8 cellular contexts compared by ENCODE assay signal in the genomic region with DNA sequence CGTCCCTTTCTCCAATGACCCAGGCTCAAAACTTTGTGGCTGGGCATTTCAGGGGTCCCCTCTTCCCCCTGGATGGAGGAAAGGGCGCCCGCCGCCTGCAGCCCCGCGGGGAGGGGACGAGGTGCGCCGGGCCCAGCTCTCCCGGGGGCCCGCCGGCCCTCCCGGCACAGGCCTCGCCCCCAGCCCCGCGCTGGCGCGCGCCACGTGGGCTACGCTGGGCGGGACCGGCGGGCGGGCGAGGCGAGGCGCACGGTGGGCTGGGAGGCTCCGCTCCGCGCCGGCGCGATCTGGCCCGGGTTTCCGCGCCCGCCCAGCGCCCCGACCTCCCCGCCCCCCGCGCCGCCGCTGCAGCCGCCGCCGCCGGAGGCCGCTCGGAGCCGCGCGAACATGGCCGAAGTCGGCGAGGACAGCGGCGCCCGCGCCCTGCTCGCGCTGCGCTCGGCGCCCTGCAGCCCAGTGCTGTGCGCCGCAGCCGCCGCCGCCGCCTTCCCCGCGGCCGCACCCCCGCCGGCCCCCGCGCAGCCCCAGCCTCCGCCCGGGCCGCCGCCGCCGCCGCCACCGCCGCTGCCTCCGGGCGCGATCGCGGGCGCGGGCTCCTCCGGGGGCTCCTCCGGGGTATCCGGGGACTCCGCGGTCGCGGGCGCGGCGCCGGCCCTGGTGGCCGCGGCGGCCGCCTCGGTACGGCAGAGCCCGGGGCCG. TPM values are rescaled to one million over a fixed set of nuclear protein-coding genes. Genes with fewer than 3 reads are reported as not detected.
DNase-seq lines count a peak whose midpoint lies in the region; ATAC-seq and TF ChIP-seq lines count a peak whose summit lies in the region.

A gene (plus strand): TSS at position 374 of the 699 bp plus-strand sequence. CDS start 14 bp downstream, at position 388.

- peak within 1 kb of the TSS; percentile 98 for H3K4me2 ChIP-seq in GM23248 (ENCODE audit: unreplicated experiment)

- 0 to 2% methylated on average over 22 to 34 of the region's 115 CpGs for WGBS in GM23248 (ENCODE audit: low coverage in 1 of 2, low lambda C conversion rate in 2 of 2, missing lambda C conversion rate in 2 of 2), 2 experiments

- in situ Hi-C loops in GM23248 (cut with MboI): no loop called here

- DNase-seq in ELF-1 (ENCODE audit: low read depth, low spot score) (peak; percentile 25), GM23248 (peak; percentile 91), LoVo (ENCODE audit: low spot score) (peak; percentile 90), SW480 (ENCODE audit: low spot score) (peak; percentile 70), cardiac septum (ENCODE audit: low spot score) (peak; percentile 83), posterior vena cava (ENCODE audit: low spot score) (peak; percentile 93), type B pancreatic cell (ENCODE audit: extremely low spot score, unreplicated experiment) (peak; percentile 87)
- DNase-seq in activated naive CD8-positive, alpha-beta T cell treated with anti-CD3 and anti-CD28 coated beads, Interleukin-2, amount 50 U/mL, for 24 hours: peak; percentile 88

- peaks cover 36% of the 10 kb centered on the region for H3K4me1 Mint-ChIP-seq in activated naive CD8-positive, alpha-beta T cell treated with anti-CD3 and anti-CD28 coated beads, Interleukin-2, amount 50 U/mL, for 24 hours
- peaks cover 22% of the 10 kb centered on the region for H3K4me1 Mint-ChIP-seq in type B pancreatic cell (ENCODE audit: unreplicated experiment)

- H3K9ac ChIP-seq in GM23248: peak within 1 kb of the TSS; percentile 98

- peaks cover 9% of the 10 kb centered on the region for H3K4me1 ChIP-seq in GM23248 (ENCODE audit: insufficient read depth)

- no peak for TF ChIP-seq CTCF in type B pancreatic cell (conservative IDR thresholded peaks at IDR 0.05)

- H3K36me3 Mint-ChIP-seq in activated naive CD8-positive, alpha-beta T cell treated with anti-CD3 and anti-CD28 coated beads, Interleukin-2, amount 50 U/mL, for 24 hours (ENCODE audit: low read depth): peaks cover 12% of the 10 kb centered on the region
- H3K36me3 Mint-ChIP-seq in type B pancreatic cell: peaks cover 9% of the 10 kb centered on the region

- H3K27ac Mint-ChIP-seq in activated naive CD8-positive, alpha-beta T cell treated with anti-CD3 and anti-CD28 coated beads, Interleukin-2, amount 50 U/mL, for 24 hours: peak within 1 kb of the TSS; percentile 99
- peak within 1 kb of the TSS; percentile 93 for H3K27ac Mint-ChIP-seq in type B pancreatic cell

- H3K79me2 ChIP-seq in GM23248 (ENCODE audit: insufficient read depth): peaks cover 46% of the 10 kb centered on the region

- H3K4me3 ChIP-seq in GM23248: peak within 1 kb of the TSS; percentile 87

- H3K4me3 Mint-ChIP-seq in activated naive CD8-positive, alpha-beta T cell treated with anti-CD3 and anti-CD28 coated beads, Interleukin-2, amount 50 U/mL, for 24 hours: peak within 1 kb of the TSS; percentile 98
- H3K4me3 Mint-ChIP-seq in type B pancreatic cell: peak within 1 kb of the TSS; percentile 93

- no peaks in the 10 kb centered on the region for H3K36me3 ChIP-seq in GM23248 (ENCODE audit: low read depth)

- H3K9me2 ChIP-seq in GM23248 (ENCODE audit: insufficient read depth): no peaks in the 10 kb centered on the region

- no peaks in the 10 kb centered on the region for H3K9me3 ChIP-seq in GM23248 (ENCODE audit: low read depth)

- peak within 1 kb of the TSS; percentile 88 for H3K27ac ChIP-seq in GM23248

- peak; percentile 77 for ATAC-seq in activated naive CD8-positive, alpha-beta T cell treated with anti-CD3 and anti-CD28 coated beads, Interleukin-2, amount 50 U/mL, for 24 hours

- H3K27me3 Mint-ChIP-seq in activated naive CD8-positive, alpha-beta T cell treated with anti-CD3 and anti-CD28 coated beads, Interleukin-2, amount 50 U/mL, for 24 hours: no peaks in the 10 kb centered on the region
- H3K27me3 Mint-ChIP-seq in type B pancreatic cell: no peaks in the 10 kb centered on the region

- intact Hi-C loops in cardiac septum (cut with DNase I) (loop anchor here (1.0 to 2.0 kb wide), 2 partner anchors 40 to 63 kb away; no protein-coding TSS in a partner anchor), posterior vena cava (cut with DNase I) (loop anchor here (5.0 kb wide), 4 partner anchors 40 to 70 kb away; no protein-coding TSS in a partner anchor)

- peaks cover 17% of the 10 kb centered on the region for H3F3A ChIP-seq in GM23248 (ENCODE audit: insufficient read depth)

- no peaks in the 10 kb centered on the region for H4K20me1 ChIP-seq in GM23248 (ENCODE audit: insufficient read depth)

- peak within 1 kb of the TSS; percentile 79 for H2AFZ ChIP-seq in GM23248

- no peaks in the 10 kb centered on the region for H3K9me3 Mint-ChIP-seq in activated naive CD8-positive, alpha-beta T cell treated with anti-CD3 and anti-CD28 coated beads, Interleukin-2, amount 50 U/mL, for 24 hours
- no peaks in the 10 kb centered on the region for H3K9me3 Mint-ChIP-seq in type B pancreatic cell

- H3K27me3 ChIP-seq in GM23248 (replicated peaks; ENCODE audit: insufficient read depth): no peaks in the 10 kb centered on the region

RNA-seq across cellular contexts. Expression of the gene that starts here (rescaled TPM):
- total RNA-seq in GM23248 (2014; rRNA removed; shearing (Covaris generic)): 16.4 and 21.4 TPM in 2 replicates
- polyA plus RNA-seq in GM23248 (2016; fragmentation: Nextera tagmentation; extraction: Ambion mirVana): 7.4 and 8.5 TPM in 2 replicates
- 29.7 TPM for total RNA-seq in cardiac septum
- 10 to 100 TPM; 30.5 to 32.3 TPM for total RNA-seq in posterior vena cava
- 55.1 and 55.2 TPM in 2 replicates for total RNA-seq in type B pancreatic cell (ENCODE audit: low replicate concordance)

Comparison
In these comparisons a context has a peak if more than half of its experiments do, and no peak if none do; other contexts are left out.
1. Peak in every context shown above with its lines: DNase-seq, ATAC-seq, H3K4me3 ChIP-seq and H3K27ac ChIP-seq.
2. DNase-seq: peak in every context shown above with its lines; median percentile 93 in posterior vena cava; 91 in GM23248; 90 in LoVo; 88 in activated naive CD8-positive, alpha-beta T cell treated with anti-CD3 and anti-CD28 coated beads, Interleukin-2, amount 50 U/mL, for 24 hours; 87 in type B pancreatic cell; 83 in cardiac septum; 70 in SW480; 25 in ELF-1.